In the genomic region with DNA sequence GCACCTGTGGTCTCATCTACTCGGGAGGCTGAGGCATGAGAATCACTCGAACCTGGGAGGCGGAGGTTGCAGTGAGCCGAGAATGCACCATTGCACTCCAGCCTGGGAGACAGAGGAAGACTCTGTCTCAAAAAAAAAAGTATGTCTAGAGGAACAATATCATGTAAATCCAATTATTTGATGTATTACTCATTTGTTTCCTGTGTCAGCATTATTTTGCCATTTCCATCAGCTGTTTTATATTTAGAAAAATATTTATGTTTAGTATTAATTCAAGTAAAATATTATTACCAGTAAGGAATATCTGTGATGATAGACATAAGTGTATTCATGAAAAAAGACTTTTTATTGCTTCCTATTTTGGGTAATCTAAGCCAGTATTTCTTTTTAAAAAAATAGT, we compare ENCODE assay signal across 39 cellular contexts. TPM values are rescaled to one million over a fixed set of nuclear protein-coding genes. Genes with fewer than 3 reads are reported as not detected.
"Had no signal": no experiment of that assay in that cellular context is flagged by ENCODE, and none has a peak within 500 bp of the region (broad histone marks: within the 10 kb centered on the region; RNA-seq: fewer than 3 reads in every experiment).

No MANE protein-coding gene starts in this region.

- H3K9me3 ChIP-seq: colonic mucosa, gastroesophageal sphincter, heart right ventricle, left lung, mucosa of descending colon, neutrophil, pancreas, suprapubic skin, transverse colon, upper lobe of right lung, uterus had no signal

- H3K9me3 Mint-ChIP-seq: dendritic cell treated with granulocyte-macrophage colony-stimulating factor and Interleukin-4, amounts not matched to agents 40 ng/mL and 50 ng/mL, for 4 days; endodermal cell; mesothelial cell of epicardium; naive B cell; natural killer cell treated with Interleukin-12 subunit alpha and Interleukin-12 subunit beta and Interleukin-15 and Interleukin-18, amount 100 ng/mL, for 72 hours; neural crest cell; stimulated activated naive CD8-positive, alpha-beta T cell treated with anti-CD3 and anti-CD28 coated beads, Interleukin-15, amount 100 ng/mL, for 72 hours had no signal

- H3K4me2 ChIP-seq: smooth muscle cell had no signal

- FAIRE-seq: islet of Langerhans, pancreas had no signal

- ATAC-seq: esophagus mucosa; gastroesophageal sphincter; heart right ventricle; left cardiac atrium; left lung; mucosa of descending colon; natural killer cell treated with Interleukin-12 subunit alpha and Interleukin-12 subunit beta and Interleukin-15 and Interleukin-18, amount 100 ng/mL, for 72 hours; pancreas; sciatic nerve; stimulated activated naive CD8-positive, alpha-beta T cell treated with anti-CD3 and anti-CD28 coated beads, Interleukin-15, amount 100 ng/mL, for 72 hours; upper lobe of right lung had no signal

- H3K27ac ChIP-seq: colonic mucosa, epithelial cell of prostate, gastroesophageal sphincter, heart right ventricle, left lung, neutrophil, pancreas, suprapubic skin, transverse colon, upper lobe of right lung, uterus had no signal

- H3K4me3 ChIP-seq: colonic mucosa, gastroesophageal sphincter, heart right ventricle, left lung, mucosa of descending colon, pancreas, smooth muscle cell, suprapubic skin, transverse colon, upper lobe of right lung, uterus had no signal

- H3K4me1 Mint-ChIP-seq: endodermal cell; mesothelial cell of epicardium; naive B cell; neural crest cell; stimulated activated naive CD8-positive, alpha-beta T cell treated with anti-CD3 and anti-CD28 coated beads, Interleukin-15, amount 100 ng/mL, for 72 hours had no signal

- H3K36me3 ChIP-seq: colonic mucosa, neutrophil, pancreas, uterus had no signal

- DNase-seq: colonic mucosa; effector CD8-positive, alpha-beta T cell; endodermal cell; foreskin fibroblast; glutamatergic neuron; heart right ventricle; hippocampal formation; left cardiac atrium; left lung; mesenchymal stem cell; mucosa of descending colon; naive B cell; pancreas; stimulated activated CD4-positive, alpha-beta T cell treated with anti-CD3 and anti-CD28 coated beads, Interleukin-12 subunit alpha, Interleukin-12 subunit beta, amount 100 ng/mL, for 4 hours; stimulated activated CD4-positive, alpha-beta T cell treated with anti-CD3 and anti-CD28 coated beads, Interleukin-1b, Interleukin-23, amount 100 ng/mL, for 48 hours; stimulated activated CD4-positive, alpha-beta T cell treated with anti-CD3 and anti-CD28 coated beads, Interleukin-4, amount 100 ng/mL, for 1 hour; stimulated activated CD8-positive, alpha-beta memory T cell treated with anti-CD3 and anti-CD28 coated beads, Interleukin-4, amount 100 ng/mL, for 48 hours; stimulated activated naive CD4-positive, alpha-beta T cell; stimulated activated naive CD8-positive, alpha-beta T cell treated with anti-CD3 and anti-CD28 coated beads, Interleukin-15, amount 100 ng/mL, for 72 hours; transverse colon; upper lobe of right lung; uterus had no signal

- H3K27me3 Mint-ChIP-seq: dendritic cell treated with granulocyte-macrophage colony-stimulating factor and Interleukin-4, amounts not matched to agents 40 ng/mL and 50 ng/mL, for 4 days; naive B cell; natural killer cell treated with Interleukin-12 subunit alpha and Interleukin-12 subunit beta and Interleukin-15 and Interleukin-18, amount 100 ng/mL, for 72 hours; progenitor cell of endocrine pancreas; stimulated activated naive CD8-positive, alpha-beta T cell treated with anti-CD3 and anti-CD28 coated beads, Interleukin-15, amount 100 ng/mL, for 72 hours had no signal

- H3K4me3 Mint-ChIP-seq: dendritic cell treated with granulocyte-macrophage colony-stimulating factor and Interleukin-4, amounts not matched to agents 40 ng/mL and 50 ng/mL, for 4 days; endodermal cell; mesothelial cell of epicardium; naive B cell; natural killer cell treated with Interleukin-12 subunit alpha and Interleukin-12 subunit beta and Interleukin-15 and Interleukin-18, amount 100 ng/mL, for 72 hours; neural crest cell; stimulated activated naive CD8-positive, alpha-beta T cell treated with anti-CD3 and anti-CD28 coated beads, Interleukin-15, amount 100 ng/mL, for 72 hours had no signal

- H3K27me3 ChIP-seq: colonic mucosa, gastroesophageal sphincter, heart right ventricle, left lung, neutrophil, pancreas, suprapubic skin, transverse colon, upper lobe of right lung, uterus had no signal

- H3K27ac Mint-ChIP-seq: dendritic cell treated with granulocyte-macrophage colony-stimulating factor and Interleukin-4, amounts not matched to agents 40 ng/mL and 50 ng/mL, for 4 days; endodermal cell; mesothelial cell of epicardium; naive B cell; natural killer cell treated with Interleukin-12 subunit alpha and Interleukin-12 subunit beta and Interleukin-15 and Interleukin-18, amount 100 ng/mL, for 72 hours; progenitor cell of endocrine pancreas; stimulated activated naive CD8-positive, alpha-beta T cell treated with anti-CD3 and anti-CD28 coated beads, Interleukin-15, amount 100 ng/mL, for 72 hours had no signal

- H3K4me1 ChIP-seq: colonic mucosa, gastroesophageal sphincter, left lung, pancreas, suprapubic skin, transverse colon, upper lobe of right lung, uterus had no signal

RNA-seq across cellular contexts. Expression of a gene that starts 27.9 kb away (rescaled TPM):
- total RNA-seq: endodermal cell; esophagus mucosa; gastroesophageal sphincter; kidney epithelial cell; lung microvascular endothelial cell; mesothelial cell of epicardium; natural killer cell treated with Interleukin-12 subunit alpha and Interleukin-12 subunit beta and Interleukin-15 and Interleukin-18, amount 100 ng/mL, for 72 hours; neural crest cell; progenitor cell of endocrine pancreas; sciatic nerve; smooth muscle cell had no signal
- polyA plus RNA-seq: smooth muscle cell had no signal

RNA-seq across cellular contexts. Expression of a gene that starts 54.3 kb away (rescaled TPM):
- total RNA-seq: endodermal cell, lung microvascular endothelial cell, mesothelial cell of epicardium, progenitor cell of endocrine pancreas, smooth muscle cell had no signal
- polyA plus RNA-seq: smooth muscle cell had no signal

RNA-seq across cellular contexts. Expression of a gene that starts 56.0 kb away (rescaled TPM):
- total RNA-seq: endodermal cell; esophagus mucosa; kidney epithelial cell; lower leg skin; lung microvascular endothelial cell; mesothelial cell of epicardium; mucosa of descending colon; natural killer cell treated with Interleukin-12 subunit alpha and Interleukin-12 subunit beta and Interleukin-15 and Interleukin-18, amount 100 ng/mL, for 72 hours; omental fat pad; smooth muscle cell; suprapubic skin; transverse colon; upper lobe of right lung had no signal
- polyA plus RNA-seq: smooth muscle cell had no signal
